ENCODE assay signal across 8 cellular contexts in genomic region chr9:127569819-127570401, GRCh38. TPM values are rescaled to one million over a fixed set of nuclear protein-coding genes. Genes with fewer than 3 reads are reported as not detected.
DNase-seq lines count a peak whose midpoint lies in the region; ATAC-seq and TF ChIP-seq lines count a peak whose summit lies in the region.

No MANE protein-coding gene starts in this region.

- intact Hi-C loops in uterus (cut with DNase I; ENCODE audit: low total_unique reads), result no loop called here

- H3K27ac ChIP-seq in brain microvascular endothelial cell (peak overlapping the region; percentile 79), lung (ENCODE audit: low read depth in 1 of 2, low read length in 1 of 2) (peak overlapping the region; percentile 62 to 94), uterus (peak overlapping the region; percentile 94 to 95)

- TF ChIP-seq CTCF in brain microvascular endothelial cell (IDR thresholded peaks at IDR 0.05; ENCODE audit: low read depth, low read length, missing control alignments) (no peak), lung (IDR thresholded peaks at IDR 0.05; ENCODE audit: control extremely low read depth, extremely low read depth) (no peak), uterus (IDR thresholded peaks at IDR 0.05) (no peak)

- H3K4me1 ChIP-seq in lung (ENCODE audit: control insufficient read depth in 2 of 2, insufficient read depth in 2 of 2, low read length in 2 of 2), result peaks cover 0 to 22% of the 10 kb centered on the region in 2 donors
- peaks cover 0 to 7% of the 10 kb centered on the region in 2 donors for H3K4me1 ChIP-seq in uterus

- in situ Hi-C loops in brain microvascular endothelial cell (cut with HindIII; ENCODE audit: low pct_ligation_motif_present, low sequenced_read_pairs) (no loop called here), KBM-7 (cut with MboI; ENCODE audit: low pct_unique_long_range_greater_than_20kb, low sequenced_read_pairs) (no loop called here)

- H3K9me3 ChIP-seq in lung (ENCODE audit: control insufficient read depth in 2 of 2, insufficient read depth in 1 of 2, low read length in 1 of 2) (no peaks in the 10 kb centered on the region), uterus (no peaks in the 10 kb centered on the region)

- ATAC-seq in lung (ENCODE audit: insufficient read depth, low FRiP score), result no peak

- H3K27me3 ChIP-seq in brain microvascular endothelial cell (replicated peaks) (no peaks in the 10 kb centered on the region), lung (ENCODE audit: control insufficient read depth, insufficient read depth) (no peaks in the 10 kb centered on the region), uterus (no peaks in the 10 kb centered on the region)

- no peak for TF ChIP-seq POLR2A in uterus (IDR thresholded peaks at IDR 0.05)

- DNase-seq in activated T-cell treated with anti-CD3 and anti-CD28 coated beads, Interleukin-2, amount 50 U/mL, for 1 hour, result peak; percentile 43
- DNase-seq in activated T-cell treated with anti-CD3 and anti-CD28 coated beads for 4 hours (no peak), NCI-H748 (lab: John Stamatoyannopoulos, UW; ENCODE audit: unreplicated experiment) (peak; percentile 87), brain microvascular endothelial cell (no peak), lung (ENCODE audit: low spot score) (peak; percentile 65), uterus (no peak), medulla oblongata (ENCODE audit: extremely low spot score) (no peak), KBM-7 (no peak)

- H3K36me3 ChIP-seq in brain microvascular endothelial cell (replicated peaks) (peaks cover 8% of the 10 kb centered on the region), lung (ENCODE audit: control insufficient read depth in 2 of 2, insufficient read depth in 2 of 2, low read length in 2 of 2) (peaks cover 0 to 5% of the 10 kb centered on the region in 2 donors), uterus (no peaks in the 10 kb centered on the region)

- H3K4me3 ChIP-seq in brain microvascular endothelial cell (ENCODE audit: low read depth, low read length) (peak overlapping the region; percentile 56), lung (peak overlapping the region; percentile 2), uterus (peak overlapping the region; percentile 65 to 89)

- 5 to 14% methylated on average over 5 of the region's 5 CpGs for WGBS in lung, 2 donors

RNA-seq across cellular contexts. Expression of gene STXBP1, which starts 42.2 kb away (rescaled TPM):
- total RNA-seq in lung (10 to 100 TPM; 61.5 to 65.8 TPM), uterus (100 to 1,000 TPM in 2 of 4 donors, 10 to 100 TPM in 2; 46.6 to 147 (median 99.5) TPM)
- 10 to 100 TPM; 19.2 to 32.0 TPM for polyA plus RNA-seq in lung

Comparison
In these comparisons a context has a peak if more than half of its experiments do, and no peak if none do; other contexts are left out.
1. DNase-seq: peak in activated T-cell treated with anti-CD3 and anti-CD28 coated beads, Interleukin-2, amount 50 U/mL, for 1 hour (single experiment), NCI-H748 (single experiment) and lung (single experiment); none in activated T-cell treated with anti-CD3 and anti-CD28 coated beads for 4 hours (single experiment), brain microvascular endothelial cell (single experiment), uterus (0 of 2), medulla oblongata (single experiment) and KBM-7 (single experiment).
2. H3K4me3 ChIP-seq: peak in every context shown above with its lines; median percentile 77 in uterus; 56 in brain microvascular endothelial cell; 2 in lung.
3. Peak in every context shown above with its lines, with median percentiles within 50 percentile points of each other: H3K27ac ChIP-seq.